In the genomic region with DNA sequence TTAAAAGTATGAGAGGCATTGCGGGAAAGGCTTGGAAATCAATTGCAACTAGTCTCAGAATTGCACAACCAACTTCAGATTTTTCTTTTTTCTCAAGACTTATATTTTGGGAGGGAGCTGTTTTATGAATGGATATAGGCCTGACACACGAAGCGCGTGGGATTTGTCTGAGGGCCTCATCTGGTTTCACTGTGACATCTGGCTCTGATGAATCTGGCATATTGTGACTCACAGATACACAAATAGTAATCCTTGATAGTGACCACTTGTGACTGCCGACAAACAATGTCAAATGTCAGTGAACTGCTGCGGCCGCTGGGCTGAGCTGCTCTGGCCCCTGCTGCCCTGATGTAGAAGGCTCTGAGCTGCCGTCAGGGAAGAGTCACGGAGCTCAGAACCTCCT, we compare ENCODE assay signal across 14 cellular contexts.
DNase-seq lines count a peak whose midpoint lies in the region; ATAC-seq and TF ChIP-seq lines count a peak whose summit lies in the region.
"Had no signal": no experiment of that assay in that cellular context is flagged by ENCODE, and none has a peak within 500 bp of the region (broad histone marks: within the 10 kb centered on the region; RNA-seq: fewer than 3 reads in every experiment).

No MANE protein-coding gene starts in this region.

- DNase-seq in DMS53 treated with DMSO at 0.1 percent for 48 hours (lab: John Stamatoyannopoulos, UW; ENCODE audit: unreplicated experiment) (peak; percentile 90), RPMI7951 (ENCODE audit: low read depth) (peak; percentile 97), fibroblast of villous mesenchyme (ENCODE audit: low read depth) (peak; percentile 89), neuronal stem cell (ENCODE audit: low spot score) (no peak), posterior cingulate gyrus (no peak), inferior parietal cortex (ENCODE audit: extremely low spot score) (no peak)
- DNase-seq: activated CD4-positive, alpha-beta T cell treated with anti-CD3 and anti-CD28 coated beads for 1 hour; activated T-cell treated with anti-CD3 and anti-CD28 coated beads, Interleukin-2, amount 50 U/mL, for 4 hours; NCI-H1092; stimulated activated naive CD8-positive, alpha-beta T cell treated with anti-CD3 and anti-CD28 coated beads, Interleukin-15, amount 100 ng/mL, for 72 hours had no signal

- H3K23ac ChIP-seq in neuronal stem cell (ENCODE audit: low read depth, low read length, poor library complexity), result no peak overlapping the region

- no peaks in the 10 kb centered on the region for H3K79me1 ChIP-seq in neuronal stem cell (ENCODE audit: low read depth, low read length)

- no peak overlapping the region for H3K14ac ChIP-seq in neuronal stem cell (ENCODE audit: low read length)

- peak overlapping the region; percentile 26 for H2AK5ac ChIP-seq in neuronal stem cell (ENCODE audit: low read depth, low read length)

- H3K18ac ChIP-seq in neuronal stem cell (ENCODE audit: low read length), result no peak overlapping the region

- no peak overlapping the region for H4K8ac ChIP-seq in neuronal stem cell (ENCODE audit: low read depth, low read length)

- no peak overlapping the region for H3K4ac ChIP-seq in neuronal stem cell (ENCODE audit: low read length)

- no peak overlapping the region for H2BK5ac ChIP-seq in neuronal stem cell (ENCODE audit: low read length)

- no peak overlapping the region for H3K27ac ChIP-seq in neuronal stem cell (replicated peaks; ENCODE audit: low read length)
- H3K27ac ChIP-seq: ascending aorta, C4-2B had no signal

- H3K4me2 ChIP-seq in neuronal stem cell (ENCODE audit: insufficient read depth, low read length, poor library complexity, severe bottlenecking), result no peak overlapping the region

- H3K4me1 ChIP-seq in neuronal stem cell (ENCODE audit: control insufficient read depth in 2 of 2, insufficient read depth in 1 of 2, low read depth in 1 of 2, low read length in 2 of 2), result peaks cover 0 to 12% of the 10 kb centered on the region in 2 donors
- H3K4me1 ChIP-seq: ascending aorta had no signal

- intact Hi-C loops in posterior cingulate gyrus (cut with DNase I), result no loop called here

- TF ChIP-seq CTCF in fibroblast of villous mesenchyme (IDR thresholded peaks at IDR 0.05; ENCODE audit: insufficient read depth, low read depth, low read length), result no peak

- H4K91ac ChIP-seq in neuronal stem cell (ENCODE audit: low read depth, low read length, poor library complexity), result no peak overlapping the region

- H3K4me3 ChIP-seq in fibroblast of villous mesenchyme (ENCODE audit: low read depth, low read length) (no peak overlapping the region), neuronal stem cell (ENCODE audit: low read length in 2 of 2) (no peak overlapping the region)
- H3K4me3 ChIP-seq: ascending aorta had no signal

- no peak overlapping the region for H3K9ac ChIP-seq in neuronal stem cell (ENCODE audit: low read depth, low read length, poor library complexity)

- no peak overlapping the region for H2BK15ac ChIP-seq in neuronal stem cell (ENCODE audit: low read length)

- H3K27me3 ChIP-seq in neuronal stem cell (ENCODE audit: control insufficient read depth in 3 of 3, insufficient read depth in 3 of 3, low read depth in 1 of 3, low read length in 3 of 3), result no peaks in the 10 kb centered on the region
- H3K27me3 ChIP-seq: ascending aorta had no signal

- no CpG with 5 or more reads among the region's 9 CpGs for WGBS in neuronal stem cell (ENCODE audit: extremely low coverage in 2 of 2, insufficient read length in 2 of 2, insufficient replicate concordance in 1 of 2), 2 donors

- H2AFZ ChIP-seq in neuronal stem cell (ENCODE audit: low read length), result peak overlapping the region; percentile 23

- H2BK12ac ChIP-seq in neuronal stem cell (ENCODE audit: low read length), result no peak overlapping the region

- H3K9me3 ChIP-seq in neuronal stem cell (replicated peaks in 1 of 2; ENCODE audit: control insufficient read depth in 2 of 2, insufficient read depth in 1 of 2, low read depth in 1 of 2, low read length in 2 of 2), result peaks cover 0 to 11% of the 10 kb centered on the region in 2 donors
- H3K9me3 ChIP-seq: ascending aorta had no signal

- ATAC-seq in HG02610 (IDR thresholded peaks at IDR 0.05; ENCODE audit: unreplicated experiment), result no peak
- no peak for ATAC-seq in HG03280 (IDR thresholded peaks at IDR 0.05; ENCODE audit: unreplicated experiment)
- ATAC-seq: activated T-cell treated with anti-CD3 and anti-CD28 coated beads, Interleukin-2, amount 50 U/mL, for 4 hours; stimulated activated naive CD8-positive, alpha-beta T cell treated with anti-CD3 and anti-CD28 coated beads, Interleukin-15, amount 100 ng/mL, for 72 hours had no signal

- no peak overlapping the region for H2BK120ac ChIP-seq in neuronal stem cell (ENCODE audit: low read depth, low read length)

- no peaks in the 10 kb centered on the region for H3K36me3 ChIP-seq in neuronal stem cell (replicated peaks in 1 of 2; ENCODE audit: control insufficient read depth in 2 of 2, insufficient read depth in 2 of 2, low read length in 2 of 2)
- H3K36me3 ChIP-seq: ascending aorta had no signal

Comparison
In these comparisons a context has a peak if more than half of its experiments do, and no peak if none do; other contexts are left out.
1. DNase-seq: peak in DMS53 treated with DMSO at 0.1 percent for 48 hours (single experiment), RPMI7951 (single experiment) and fibroblast of villous mesenchyme (single experiment); none in neuronal stem cell (single experiment), posterior cingulate gyrus (0 of 10) and inferior parietal cortex (single experiment).